Comparison of ENCODE assay signal across 8 cellular contexts in the genomic region with DNA sequence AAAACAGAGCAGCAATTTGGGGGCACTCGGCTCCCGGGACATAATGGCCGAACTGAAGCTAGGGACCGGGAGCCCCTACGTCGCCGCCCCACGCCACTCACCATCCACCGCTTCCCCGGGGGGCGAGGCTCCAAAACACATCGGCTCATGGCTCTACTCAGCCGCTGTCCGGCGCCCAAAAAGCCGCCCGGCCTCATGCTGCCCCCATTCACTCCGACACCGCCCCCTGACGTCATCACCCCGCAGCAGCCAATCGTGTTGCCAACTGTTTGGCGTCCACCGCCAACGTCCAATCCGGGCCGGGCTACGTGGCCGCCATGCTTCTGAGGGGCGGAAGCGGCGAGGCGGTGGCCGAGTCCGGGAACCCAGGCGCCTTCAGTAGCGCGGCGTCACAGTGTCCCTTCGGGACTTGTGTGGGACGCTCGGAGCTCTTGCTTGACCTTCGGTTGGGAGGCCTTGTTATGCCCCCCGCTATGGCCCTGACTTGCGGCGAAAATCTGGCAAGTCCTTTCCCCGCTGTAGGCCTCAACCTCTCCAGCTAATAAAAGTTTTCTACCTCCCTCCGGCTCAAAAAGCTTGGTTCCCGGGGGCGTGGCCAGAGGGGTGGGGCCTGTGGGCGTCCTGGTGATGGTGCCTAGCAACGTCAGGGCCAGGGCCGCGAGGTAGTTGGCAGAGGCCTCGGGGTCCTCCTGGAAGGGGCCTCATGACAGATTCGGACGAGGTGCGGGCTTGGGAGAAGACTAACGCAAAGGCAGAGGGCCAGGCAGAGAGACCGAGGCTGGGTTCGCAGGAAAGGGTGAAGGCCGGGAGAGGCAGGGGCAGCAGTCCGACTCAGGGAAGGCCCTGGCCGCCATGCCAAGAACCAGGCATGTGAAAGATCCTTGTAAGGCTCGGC.
DNase-seq lines count a peak whose midpoint lies in the region; ATAC-seq and TF ChIP-seq lines count a peak whose summit lies in the region.

A gene with protein sequence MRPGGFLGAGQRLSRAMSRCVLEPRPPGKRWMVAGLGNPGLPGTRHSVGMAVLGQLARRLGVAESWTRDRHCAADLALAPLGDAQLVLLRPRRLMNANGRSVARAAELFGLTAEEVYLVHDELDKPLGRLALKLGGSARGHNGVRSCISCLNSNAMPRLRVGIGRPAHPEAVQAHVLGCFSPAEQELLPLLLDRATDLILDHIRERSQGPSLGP (minus strand): TSS at position 221 of the 895 bp plus-strand sequence. CDS start 24 bp downstream, at position 197.
A gene with protein sequence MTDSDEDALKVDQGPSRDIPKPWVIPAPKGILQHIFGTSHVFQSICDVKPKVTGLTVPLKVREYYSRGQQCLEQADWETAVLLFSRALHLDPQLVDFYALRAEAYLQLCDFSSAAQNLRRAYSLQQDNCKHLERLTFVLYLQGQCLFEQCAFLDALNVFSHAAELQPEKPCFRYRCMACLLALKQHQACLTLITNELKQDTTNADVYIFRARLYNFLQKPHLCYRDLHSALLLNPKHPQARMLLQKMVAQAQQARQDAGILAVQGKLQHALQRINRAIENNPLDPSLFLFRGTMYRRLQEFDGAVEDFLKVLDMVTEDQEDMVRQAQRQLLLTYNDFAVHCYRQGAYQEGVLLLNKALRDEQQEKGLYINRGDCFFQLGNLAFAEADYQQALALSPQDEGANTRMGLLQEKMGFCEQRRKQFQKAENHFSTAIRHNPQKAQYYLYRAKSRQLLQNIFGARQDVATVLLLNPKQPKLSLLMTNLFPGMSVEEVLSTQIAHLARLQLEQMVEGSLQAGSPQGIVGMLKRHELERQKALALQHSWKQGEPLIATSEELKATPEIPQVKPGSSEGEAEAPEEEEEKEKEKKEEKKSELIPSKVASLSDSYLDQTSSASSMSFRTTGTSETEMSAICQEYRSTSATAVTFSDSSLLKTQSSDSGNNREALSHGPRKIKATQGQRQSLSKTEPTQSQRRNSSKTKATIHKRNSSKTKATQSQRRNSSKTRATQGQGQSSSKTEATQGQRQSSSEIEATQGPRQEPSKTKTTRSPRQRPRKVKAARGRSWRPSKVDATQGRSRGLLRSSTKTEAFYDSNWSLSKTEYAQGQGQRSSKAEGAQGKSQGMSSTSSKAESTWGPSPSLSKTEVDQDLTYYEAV (plus strand): TSS at position 637 of the 895 bp plus-strand sequence. CDS start 67 bp downstream, at position 704.

- no peaks in the 10 kb centered on the region for H3K27me3 ChIP-seq in OCI-LY3 (ENCODE audit: low read depth, low read length)

- H3K9ac ChIP-seq in OCI-LY3 (ENCODE audit: low read length), result peak within 1 kb of the TSS; percentile 70

- peak within 1 kb of the TSS; percentile 89 for H3K4me3 ChIP-seq in OCI-LY3 (ENCODE audit: low read length)

- DNase-seq in DMS 273 (lab: John Stamatoyannopoulos, UW; ENCODE audit: unreplicated experiment), result peak; percentile 98
- peak; percentile 99 for DNase-seq in HuH-7.5 (ENCODE audit: low spot score)
- peak; percentile 96 for DNase-seq in activated T-cell treated with anti-CD3 and anti-CD28 coated beads for 24 hours (ENCODE audit: low read depth)
- DNase-seq in epidermal melanocyte (ENCODE audit: insufficient read length, low spot score), result peak; percentile 99
- DNase-seq in middle frontal gyrus (ENCODE audit: extremely low spot score, low spot score), result peak; percentile 94
- peak; percentile 94 to 96 for DNase-seq in stimulated activated CD8-positive, alpha-beta memory T cell treated with anti-CD3 and anti-CD28 coated beads, Interleukin-2, amount 100 ng/mL, for 1 hour (ENCODE audit: low read depth in 2 of 2)

- no peaks in the 10 kb centered on the region for H3K36me3 ChIP-seq in OCI-LY3 (replicated peaks; ENCODE audit: low read depth, low read length)

- H3K4me2 ChIP-seq in OCI-LY3 (ENCODE audit: low read length), result peak within 1 kb of the TSS; percentile 94

- H3K9me3 ChIP-seq in OCI-LY3 (ENCODE audit: insufficient read depth, low read length), result no peaks in the 10 kb centered on the region

- H3K79me2 ChIP-seq in OCI-LY3 (ENCODE audit: low read length), result no peaks in the 10 kb centered on the region

- no peak within 1 kb of the TSS for H3K27ac ChIP-seq in OCI-LY3 (ENCODE audit: low read length)

- no peaks in the 10 kb centered on the region; the same call in 1 of the 2 replicates for H4K20me1 ChIP-seq in OCI-LY3 (ENCODE audit: insufficient read depth, low read length)

- peaks cover 8% of the 10 kb centered on the region for H3K4me1 ChIP-seq in OCI-LY3 (ENCODE audit: low read length)

- ATAC-seq in GM21528 (IDR thresholded peaks at IDR 0.05; ENCODE audit: low FRiP score, unreplicated experiment), result peak; percentile 90

- TF ChIP-seq CTCF in OCI-LY3 (IDR thresholded peaks at IDR 0.05; ENCODE audit: low read depth, low read length), result no peak

- peak within 1 kb of the TSS; percentile 57 for H2AFZ ChIP-seq in OCI-LY3 (ENCODE audit: low read depth, low read length)
